In genomic region chr12:3220382-3221321, GRCh38 we compare ENCODE assay signal across 15 cellular contexts.
"Had no signal": no experiment of that assay in that cellular context is flagged by ENCODE, and none has a peak within 500 bp of the region (broad histone marks: within the 10 kb centered on the region; RNA-seq: fewer than 3 reads in every experiment).

No MANE protein-coding gene starts in this region.

- H3K36me3 Mint-ChIP-seq: activated naive CD8-positive, alpha-beta T cell treated with anti-CD3 and anti-CD28 coated beads for 36 hours had no signal

- H3K27ac Mint-ChIP-seq: activated naive CD8-positive, alpha-beta T cell treated with anti-CD3 and anti-CD28 coated beads for 36 hours; nephron; T-helper 1 cell treated with Interleukin-12 subunit alpha and Interleukin-12 subunit beta and Interleukin-4 antibody, amounts not matched to agents 30 μg/mL and 1 μg/mL, for 36 hours had no signal

- FAIRE-seq: colon had no signal

- H3K36me3 ChIP-seq: gastrocnemius medialis had no signal

- H3K27me3 ChIP-seq: gastrocnemius medialis, stomach had no signal

- H3K27ac ChIP-seq: gastrocnemius medialis had no signal

- H3K27me3 Mint-ChIP-seq: activated naive CD8-positive, alpha-beta T cell treated with anti-CD3 and anti-CD28 coated beads for 36 hours had no signal

- ATAC-seq: activated T-cell treated with anti-CD3 and anti-CD28 coated beads, Interleukin-2, amount 50 U/mL, for 4 hours; gastrocnemius medialis had no signal

- H3K9me3 Mint-ChIP-seq: activated naive CD8-positive, alpha-beta T cell treated with anti-CD3 and anti-CD28 coated beads for 36 hours; activated T-cell treated with anti-CD3 and anti-CD28 coated beads, Interleukin-2, amount 50 U/mL, for 4 hours; nephron; T-helper 1 cell treated with Interleukin-12 subunit alpha and Interleukin-12 subunit beta and Interleukin-4 antibody, amounts not matched to agents 30 μg/mL and 1 μg/mL, for 36 hours had no signal

- DNase-seq: activated gamma-delta T cell; activated naive CD8-positive, alpha-beta T cell treated with anti-CD3 and anti-CD28 coated beads for 36 hours; activated T-cell treated with anti-CD3 and anti-CD28 coated beads, Interleukin-2, amount 50 U/mL, for 4 hours; anterior cingulate cortex; gastrocnemius medialis; hippocampal formation; kidney glomerular epithelial cell; mammary epithelial cell; SHP77 treated with DMSO at 0.1 percent for 48 hours; stimulated activated CD4-positive, alpha-beta T cell treated with anti-CD3 and anti-CD28 coated beads, Interleukin-4, amount 100 ng/mL, for 1 hour; stimulated activated CD8-positive, alpha-beta memory T cell treated with anti-CD3 and anti-CD28 coated beads, Interleukin-4, amount 100 ng/mL, for 48 hours; stomach had no signal

- H3K4me3 Mint-ChIP-seq: activated naive CD8-positive, alpha-beta T cell treated with anti-CD3 and anti-CD28 coated beads for 36 hours; activated T-cell treated with anti-CD3 and anti-CD28 coated beads, Interleukin-2, amount 50 U/mL, for 4 hours; nephron; T-helper 1 cell treated with Interleukin-12 subunit alpha and Interleukin-12 subunit beta and Interleukin-4 antibody, amounts not matched to agents 30 μg/mL and 1 μg/mL, for 36 hours had no signal

- H3K4me3 ChIP-seq: gastrocnemius medialis, stomach had no signal

- H3K9me3 ChIP-seq: gastrocnemius medialis, stomach had no signal
